Comparison of ENCODE assay signal across 11 cellular contexts in genomic region chr11:19952101-19952605, GRCh38.
DNase-seq lines count a peak whose midpoint lies in the region; FAIRE-seq and TF ChIP-seq lines count a peak whose summit lies in the region.
"Had no signal": no experiment of that assay in that cellular context is flagged by ENCODE, and none has a peak within 500 bp of the region (broad histone marks: within the 10 kb centered on the region; RNA-seq: fewer than 3 reads in every experiment).

No MANE protein-coding gene starts in this region.

- peak overlapping the region; percentile 47 for H3K27ac Mint-ChIP-seq in type B pancreatic cell

- H3K27me3 Mint-ChIP-seq in type B pancreatic cell: no peaks in the 10 kb centered on the region

- FAIRE-seq in GM12892 (lab: Jason Lieb, UNC): no peak

- H3K9me3 Mint-ChIP-seq in type B pancreatic cell: no peaks in the 10 kb centered on the region

- TF ChIP-seq POLR2A in GM12892 (IDR thresholded peaks at IDR 0.05; ENCODE audit: low read depth, low read length): no peak
- TF ChIP-seq POLR2A in transverse colon (IDR thresholded peaks at IDR 0.05): no peak

- H3K27me3 ChIP-seq in cardiac muscle cell (no peaks in the 10 kb centered on the region), right atrium auricular region (no peaks in the 10 kb centered on the region), transverse colon (no peaks in the 10 kb centered on the region)

- peaks cover 38% of the 10 kb centered on the region for H3K4me1 Mint-ChIP-seq in type B pancreatic cell (ENCODE audit: unreplicated experiment)

- peak overlapping the region; percentile 5 for H3K4me3 Mint-ChIP-seq in type B pancreatic cell

- no peak for TF ChIP-seq EP300 in transverse colon (IDR thresholded peaks at IDR 0.05; ENCODE audit: low read depth)

- H3K9me3 ChIP-seq in cardiac muscle cell (ENCODE audit: low read depth) (no peaks in the 10 kb centered on the region), right atrium auricular region (no peaks in the 10 kb centered on the region), transverse colon (no peaks in the 10 kb centered on the region)

- H3K36me3 Mint-ChIP-seq in type B pancreatic cell: peaks cover 13% of the 10 kb centered on the region

- no peak overlapping the region for H3K4me3 ChIP-seq in cardiac muscle cell
- no peak overlapping the region for H3K4me3 ChIP-seq in right atrium auricular region
- no peak overlapping the region for H3K4me3 ChIP-seq in transverse colon

- DNase-seq in cardiac muscle cell (ENCODE audit: low read depth in 1 of 2, low spot score in 1 of 2): no peak
- DNase-seq in right atrium auricular region (ENCODE audit: low spot score): no peak
- peak; percentile 68 for DNase-seq in glomerular endothelial cell (ENCODE audit: extremely low read depth, low read depth, low spot score)
- no peak for DNase-seq in type B pancreatic cell (ENCODE audit: extremely low spot score, unreplicated experiment)
- no peak for DNase-seq in GM12892 (ENCODE audit: insufficient read length)
- DNase-seq in transverse colon: no peak
- no peak for DNase-seq in NCI-H2227 (lab: John Stamatoyannopoulos, UW; ENCODE audit: unreplicated experiment)
- DNase-seq: activated gamma-delta T cell treated with Interleukin-2 at 50 U/mL for 16 hours, T1000 had no signal

- intact Hi-C loops in transverse colon (cut with DNase I; ENCODE audit: low total_unique reads): no loop called here

- in situ Hi-C loops in transverse colon (cut with MboI; ENCODE audit: low pct_ligation_motif_present in 1 of 4, low pct_unique_long_range_greater_than_20kb in 1 of 4, low sequenced_read_pairs in 3 of 4): loop anchor here in 3 of 4 donors (25.0 kb wide), 3 partner anchors 160 to 385 kb away; no protein-coding TSS in a partner anchor

- H3K36me3 ChIP-seq in cardiac muscle cell (no peaks in the 10 kb centered on the region), right atrium auricular region (peaks cover 20% of the 10 kb centered on the region), transverse colon (no peaks in the 10 kb centered on the region)

- WGBS in transverse colon (ENCODE audit: low coverage in 1 of 2), 2 donors: 29 to 42% methylated on average over 3 of the region's 3 CpGs

- no peak for TF ChIP-seq CTCF in cardiac muscle cell (IDR thresholded peaks at IDR 0.05; ENCODE audit: low read depth, low read length)
- no peak for TF ChIP-seq CTCF in right atrium auricular region (IDR thresholded peaks at IDR 0.05)
- TF ChIP-seq CTCF in type B pancreatic cell (conservative IDR thresholded peaks at IDR 0.05): no peak
- no peak for TF ChIP-seq CTCF in transverse colon (IDR thresholded peaks at IDR 0.05)

- H3K4me1 ChIP-seq in cardiac muscle cell (ENCODE audit: low read depth) (peaks cover 54% of the 10 kb centered on the region), right atrium auricular region (peaks cover 0 to 45% of the 10 kb centered on the region in 2 donors), transverse colon (peaks cover 6 to 26% (median 12%) of the 10 kb centered on the region in 4 donors)

- H3K27ac ChIP-seq in cardiac muscle cell: peak overlapping the region; percentile 7
- H3K27ac ChIP-seq in right atrium auricular region: no peak overlapping the region
- H3K27ac ChIP-seq in transverse colon: no peak overlapping the region
- H3K27ac ChIP-seq: C4-2B had no signal

TF ChIP-seq in PFSK-1, 5 proteins besides CTCF, POLR2A, EP300 and RAD21:
- TF ChIP-seq POLR2AphosphoS5 (IDR thresholded peaks at IDR 0.05; ENCODE audit: low read depth, low read length) (no peak), SIN3A (IDR thresholded peaks at IDR 0.05; ENCODE audit: borderline replicate concordance, insufficient read depth, low read length) (0 out of 2 replicates have a peak, but pooled peaks have one; percentile 49)
